Comparison of ENCODE assay signal across 17 cellular contexts in genomic region chr3:53841296-53841695, GRCh38. TPM values are rescaled to one million over a fixed set of nuclear protein-coding genes. Genes with fewer than 3 reads are reported as not detected.
DNase-seq lines count a peak whose midpoint lies in the region; TF ChIP-seq lines count a peak whose summit lies in the region.
"Had no signal": no experiment of that assay in that cellular context is flagged by ENCODE, and none has a peak within 500 bp of the region (broad histone marks: within the 10 kb centered on the region; RNA-seq: fewer than 3 reads in every experiment).

No MANE protein-coding gene starts in this region.

- no TSS peak for BruUV-seq in mammary epithelial cell (replicated peaks; lab: Mats Ljungman, UMichigan)

- in situ Hi-C loops in mammary epithelial cell (cut with MboI; ENCODE audit: low sequenced_read_pairs in 2 of 2): no loop called here
- in situ Hi-C loops in transverse colon (cut with MboI; ENCODE audit: low pct_ligation_motif_present in 1 of 4, low pct_unique_long_range_greater_than_20kb in 1 of 4, low sequenced_read_pairs in 3 of 4): no loop called here

- intact Hi-C loops in breast epithelium (cut with DNase I; ENCODE audit: low total_unique reads): no loop called here
- intact Hi-C loops in mammary epithelial cell (cut with micrococcal nuclease): no loop called here
- intact Hi-C loops in transverse colon (cut with DNase I; ENCODE audit: low total_unique reads): no loop called here
- intact Hi-C loops in posterior vena cava (cut with DNase I): no loop called here

- H3K27me3 ChIP-seq in breast epithelium (no peaks in the 10 kb centered on the region), mammary epithelial cell (ENCODE audit: insufficient read depth, low read length) (peaks cover 2% of the 10 kb centered on the region), transverse colon (peaks cover 12% of the 10 kb centered on the region)

- no peak overlapping the region for H2AFZ ChIP-seq in mammary epithelial cell (ENCODE audit: low read depth, low read length)

- H4K20me1 ChIP-seq in mammary epithelial cell (ENCODE audit: insufficient read depth, low read length): no peaks in the 10 kb centered on the region

- TF ChIP-seq POLR2A in breast epithelium (IDR thresholded peaks at IDR 0.05): no peak
- no peak for TF ChIP-seq POLR2A in transverse colon (IDR thresholded peaks at IDR 0.05)

- H3K27ac ChIP-seq in breast epithelium (peak overlapping the region; percentile 39 to 97), mammary epithelial cell (ENCODE audit: insufficient read depth, low read depth, low read length) (no peak overlapping the region), transverse colon (peak overlapping the region; percentile 8 to 91 (median 86))

- peak in 1 of 2 donors; percentile 48 for DNase-seq in breast epithelium (ENCODE audit: low spot score in 2 of 2)
- no peak for DNase-seq in mammary epithelial cell
- peak; percentile 39 for DNase-seq in islet precursor cell
- DNase-seq in transverse colon: peak; percentile 57
- no peak for DNase-seq in SW 1271 (lab: John Stamatoyannopoulos, UW)
- no peak for DNase-seq in posterior vena cava (ENCODE audit: low spot score)
- DNase-seq: ACHN; activated CD4-positive, alpha-beta T cell treated with anti-CD3 and anti-CD28 coated beads for 4 hours; activated naive CD8-positive, alpha-beta T cell treated with anti-CD3 and anti-CD28 coated beads, Interleukin-2, amount 10 ng/mL, durations not matched to agents 7 days and 5 days; activated T-cell treated with anti-CD3 and anti-CD28 coated beads, Interleukin-2, amount 50 U/mL, for 24 hours; CD8-positive, alpha-beta memory T cell; NCI-H2081 treated with DMSO at 0.1 percent for 48 hours; NCI-H748 treated with DMSO at 0.1 percent for 48 hours; nucleus accumbens; stimulated activated naive CD8-positive, alpha-beta T cell treated with anti-CD3 and anti-CD28 coated beads, Interleukin-15, Interleukin-2, amounts not matched to agents 100 U/mL and 50 U/mL, for 24 hours; T-helper 17 cell had no signal

- WGBS in mammary epithelial cell (ENCODE audit: low coverage, missing lambda C conversion rate): 100% methylated on average over 5 of the region's 5 CpGs
- 61% methylated on average over 5 of the region's 5 CpGs; no CpG with 5 or more reads in 1 of the 2 donors for WGBS in transverse colon (ENCODE audit: low coverage in 1 of 2), 2 donors

- no peaks in the 10 kb centered on the region for H3K79me2 ChIP-seq in mammary epithelial cell (ENCODE audit: insufficient read depth, low read length)

- H3K36me3 ChIP-seq in breast epithelium (no peaks in the 10 kb centered on the region), mammary epithelial cell (ENCODE audit: insufficient read depth, low read length) (no peaks in the 10 kb centered on the region), transverse colon (no peaks in the 10 kb centered on the region)

- dilution Hi-C loops in mammary epithelial cell (cut with HindIII; ENCODE audit: low sequenced_read_pairs): no loop called here

- H3K9me3 ChIP-seq in breast epithelium (no peaks in the 10 kb centered on the region), mammary epithelial cell (replicated peaks; ENCODE audit: insufficient read depth, low read length) (no peaks in the 10 kb centered on the region), transverse colon (no peaks in the 10 kb centered on the region)

- H3K4me1 ChIP-seq in breast epithelium (peaks cover 8 to 27% of the 10 kb centered on the region in 2 donors), mammary epithelial cell (ENCODE audit: insufficient read depth, low read length) (peaks cover 21% of the 10 kb centered on the region), transverse colon (peaks cover 4 to 41% (median 37%) of the 10 kb centered on the region in 4 donors)

- H3K9ac ChIP-seq in mammary epithelial cell (ENCODE audit: insufficient read depth, low read length): no peak overlapping the region

- peak in 1 of 3 donors; percentile 14 for TF ChIP-seq CTCF in breast epithelium (IDR thresholded peaks at IDR 0.05)
- peak in 1 of 2 donors; percentile 14 for TF ChIP-seq CTCF in mammary epithelial cell (conservative IDR thresholded peaks at IDR 0.05 in 1 of 2, IDR thresholded peaks at IDR 0.05 in 1 of 2; ENCODE audit: extremely low read depth in 1 of 2, insufficient read depth in 1 of 2, low read depth in 1 of 2, low read length in 2 of 2)
- peak in 2 of 5 experiments; percentile 8 to 18 for TF ChIP-seq CTCF in transverse colon (IDR thresholded peaks at IDR 0.05)

- no peak for TF ChIP-seq EP300 in transverse colon (IDR thresholded peaks at IDR 0.05; ENCODE audit: low read depth)

- H3K4me3 ChIP-seq in breast epithelium (no peak overlapping the region), mammary epithelial cell (replicated peaks in 1 of 3; ENCODE audit: insufficient read depth in 1 of 3, low read depth in 2 of 3, low read length in 3 of 3) (no peak overlapping the region), transverse colon (no peak overlapping the region)

- no peak overlapping the region for H3K4me2 ChIP-seq in mammary epithelial cell (ENCODE audit: insufficient read depth, low read depth, low read length)

- CTCF ChIA-PET in mammary epithelial cell (lab: Charles Lee; ENCODE audit: low non-redundant PET): no interaction called here

RNA-seq across cellular contexts. Expression of gene CHDH, which starts 4.9 kb away (rescaled TPM):
- total RNA-seq in breast epithelium: 10 to 100 TPM in 2 of 3 donors, 1 to 10 TPM in 1; 2.9 to 67.0 (median 27.9) TPM
- 10 to 100 TPM in 1 of 2 donors, under 1 TPM in 1; 0.78 to 11.0 TPM for total RNA-seq in mammary epithelial cell
- 0.28 TPM for polyA plus RNA-seq in mammary epithelial cell
- not detected for polyA minus RNA-seq in mammary epithelial cell
- total RNA-seq in transverse colon: 100 to 1,000 TPM in 1 of 4 donors, 10 to 100 TPM in 3; 36.5 to 114 (median 53.7) TPM
- total RNA-seq in posterior vena cava: 1 to 10 TPM; 2.0 to 3.7 TPM
- polyA plus RNA-seq: CD8-positive, alpha-beta memory T cell had no signal

RNA-seq across cellular contexts. Expression of gene IL17RB, which starts 5.1 kb away (rescaled TPM):
- total RNA-seq in breast epithelium (10 to 100 TPM in 2 of 3 donors, under 1 TPM in 1; 0.64 to 61.6 (median 46.5) TPM), mammary epithelial cell (1 to 10 TPM in 1 of 2 donors, under 1 TPM in 1; 0.31 to 1.7 TPM), transverse colon (10 to 100 TPM in 3 of 4 donors, not detected in 1; 26.0 to 36.5 (median 32.8) TPM), posterior vena cava (under 1 TPM; 0.33 to 0.46 TPM)
- 0.18 TPM for polyA plus RNA-seq in mammary epithelial cell
- polyA minus RNA-seq in mammary epithelial cell: not detected
- total RNA-seq: mesenteric fat pad had no signal

RNA-seq across cellular contexts. Expression of gene ACTR8, which starts 40.7 kb away (rescaled TPM):
- total RNA-seq in breast epithelium (10 to 100 TPM; 20.0 to 29.0 (median 22.6) TPM), mammary epithelial cell (10 to 100 TPM; 25.3 to 36.1 TPM), transverse colon (10 to 100 TPM; 23.2 to 31.8 (median 28.7) TPM), posterior vena cava (10 to 100 TPM; 20.9 to 22.0 TPM)
- 13.3 TPM for polyA plus RNA-seq in mammary epithelial cell
- polyA minus RNA-seq in mammary epithelial cell: 20.1 TPM

RNA-seq across cellular contexts. Expression of gene SELENOK, which starts 50.4 kb away (rescaled TPM):
- total RNA-seq in breast epithelium (10 to 100 TPM; 42.4 to 63.6 (median 52.8) TPM), mammary epithelial cell (10 to 100 TPM; 16.8 to 38.7 TPM), transverse colon (10 to 100 TPM; 14.6 to 77.4 (median 35.6) TPM), posterior vena cava (10 to 100 TPM; 45.0 to 46.8 TPM)
- polyA plus RNA-seq in mammary epithelial cell: 37.2 TPM
- 15.5 TPM for polyA minus RNA-seq in mammary epithelial cell

Comparison
In these comparisons a context has a peak if more than half of its experiments do, and no peak if none do; other contexts are left out.
1. DNase-seq: peak in islet precursor cell (single experiment) and transverse colon (single experiment); none in mammary epithelial cell (single experiment), SW 1271 (0 of 2) and posterior vena cava (single experiment).